Comparison of ENCODE assay signal across 9 cellular contexts in the genomic region with DNA sequence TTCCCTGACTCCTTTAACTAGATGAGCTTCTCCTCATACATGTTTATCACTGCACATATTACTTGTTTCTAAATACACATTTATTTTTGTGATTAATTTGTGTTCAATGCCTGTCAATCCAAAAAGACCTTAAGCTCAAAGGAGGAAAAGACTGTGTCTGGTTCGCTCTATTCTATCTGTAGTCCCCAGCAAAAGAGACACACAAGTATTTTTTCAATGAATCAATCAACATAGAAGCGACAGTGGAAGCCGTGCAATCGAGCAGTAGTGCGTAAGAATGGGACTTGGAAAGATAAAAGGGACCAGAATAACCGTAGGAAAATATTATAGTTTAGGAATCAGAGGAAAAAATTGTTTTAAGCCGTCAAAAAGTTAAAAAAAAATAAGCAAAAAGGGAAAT. TPM values are rescaled to one million over a fixed set of nuclear protein-coding genes. Genes with fewer than 3 reads are reported as not detected.
A peak's percentile ranks its signal among the peaks of the same experiment; 100 is the strongest.
DNase-seq lines count a peak whose midpoint lies in the region; ATAC-seq and TF ChIP-seq lines count a peak whose summit lies in the region.
"Had no signal": no experiment of that assay in that cellular context is flagged by ENCODE, and none has a peak within 500 bp of the region (broad histone marks: within the 10 kb centered on the region; RNA-seq: fewer than 3 reads in every experiment).

No MANE protein-coding gene starts in this region.

- peak overlapping the region; percentile 90 for H3K27ac ChIP-seq in CD4-positive, CD25-positive, alpha-beta regulatory T cell (ENCODE audit: insufficient read depth, low read length, poor library complexity, severe bottlenecking)
- H3K27ac ChIP-seq in KOPT-K1 (ENCODE audit: low read depth, low read length, poor library complexity, severe bottlenecking) = peak overlapping the region; percentile 89
- no peak overlapping the region for H3K27ac ChIP-seq in coronary artery

- DNase-seq in CD4-positive, CD25-positive, alpha-beta regulatory T cell = no peak
- DNase-seq in coronary artery (ENCODE audit: low spot score) (no peak), nephron progenitor cell (no peak), KBM-7 (no peak)
- DNase-seq: NCI-H2171 treated with DMSO at 0.1 percent for 48 hours had no signal

- no peaks in the 10 kb centered on the region for H3K36me3 ChIP-seq in CD4-positive, CD25-positive, alpha-beta regulatory T cell (ENCODE audit: control insufficient read depth, insufficient read depth, low read length)
- peaks cover 38% of the 10 kb centered on the region for H3K36me3 ChIP-seq in KOPT-K1 (ENCODE audit: insufficient read depth, low read length)

- peak overlapping the region; percentile 93 for H3K4me3 ChIP-seq in CD4-positive, CD25-positive, alpha-beta regulatory T cell (ENCODE audit: low read depth, low read length)
- H3K4me3 ChIP-seq in coronary artery = peak overlapping the region; percentile 78

- no peaks in the 10 kb centered on the region for H3K9me3 ChIP-seq in CD4-positive, CD25-positive, alpha-beta regulatory T cell (ENCODE audit: control insufficient read depth in 2 of 2, low read length in 2 of 2)
- no peaks in the 10 kb centered on the region for H3K9me3 ChIP-seq in KOPT-K1 (ENCODE audit: insufficient read depth, low read length, poor library complexity, severe bottlenecking)

- no peak for ATAC-seq in CD4-positive, CD25-positive, alpha-beta regulatory T cell (ENCODE audit: low read depth in 2 of 2)
- no peak for ATAC-seq in GM19397 (IDR thresholded peaks at IDR 0.05; ENCODE audit: unreplicated experiment)
- no peak for ATAC-seq in GM21619 (IDR thresholded peaks at IDR 0.05; ENCODE audit: unreplicated experiment)
- no peak for ATAC-seq in GM21786 (IDR thresholded peaks at IDR 0.05; ENCODE audit: unreplicated experiment)

- peaks cover 35% of the 10 kb centered on the region for H3K4me1 ChIP-seq in CD4-positive, CD25-positive, alpha-beta regulatory T cell (ENCODE audit: control insufficient read depth, insufficient read depth, low read length, poor library complexity, severe bottlenecking)

- no peaks in the 10 kb centered on the region for H3K27me3 Mint-ChIP-seq in CD4-positive, CD25-positive, alpha-beta regulatory T cell
- H3K27me3 Mint-ChIP-seq in nephron progenitor cell (ENCODE audit: low read depth, poor library complexity) = no peaks in the 10 kb centered on the region

- H3K9me3 Mint-ChIP-seq in CD4-positive, CD25-positive, alpha-beta regulatory T cell = peaks cover 0 to 2% (median 0%) of the 10 kb centered on the region in 7 donors
- H3K9me3 Mint-ChIP-seq in nephron progenitor cell = no peaks in the 10 kb centered on the region

- H3K27ac Mint-ChIP-seq in CD4-positive, CD25-positive, alpha-beta regulatory T cell = peak overlapping the region in 2 of 3 donors; percentile 88
- H3K27ac Mint-ChIP-seq in nephron progenitor cell = peak overlapping the region; percentile 94

- no peak for TF ChIP-seq CTCF in coronary artery (IDR thresholded peaks at IDR 0.05)
- no peak for TF ChIP-seq CTCF in nephron progenitor cell (IDR thresholded peaks at IDR 0.05)

- H3K4me1 Mint-ChIP-seq in CD4-positive, CD25-positive, alpha-beta regulatory T cell = peaks cover 38 to 56% (median 48%) of the 10 kb centered on the region in 4 donors
- peaks cover 51% of the 10 kb centered on the region for H3K4me1 Mint-ChIP-seq in nephron progenitor cell

- peak overlapping the region; percentile 89 to 99 (median 90) for H3K4me3 Mint-ChIP-seq in CD4-positive, CD25-positive, alpha-beta regulatory T cell
- H3K4me3 Mint-ChIP-seq in nephron progenitor cell = peak overlapping the region; percentile 88

- in situ Hi-C loops in KBM-7 (cut with MboI; ENCODE audit: low pct_unique_long_range_greater_than_20kb, low sequenced_read_pairs) = no loop called here

- H3K36me3 Mint-ChIP-seq in CD4-positive, CD25-positive, alpha-beta regulatory T cell = no peaks in the 10 kb centered on the region
- peaks cover 23% of the 10 kb centered on the region for H3K36me3 Mint-ChIP-seq in nephron progenitor cell (ENCODE audit: low read depth)

- no peaks in the 10 kb centered on the region for H3K27me3 ChIP-seq in CD4-positive, CD25-positive, alpha-beta regulatory T cell (ENCODE audit: control insufficient read depth, insufficient read depth, low read length)

RNA-seq across cellular contexts. Expression of gene WDHD1, which starts 1.0 kb away (rescaled TPM):
- 4.7 TPM for total RNA-seq in CD4-positive, CD25-positive, alpha-beta regulatory T cell
- polyA plus RNA-seq in CD4-positive, CD25-positive, alpha-beta regulatory T cell = 1 to 10 TPM; 1.7 to 3.3 (median 3.0) TPM

RNA-seq across cellular contexts. Expression of gene SOCS4, which starts 1.1 kb away (rescaled TPM):
- total RNA-seq in CD4-positive, CD25-positive, alpha-beta regulatory T cell = 28.5 TPM
- 1 to 10 TPM; 2.5 to 3.8 (median 2.7) TPM for polyA plus RNA-seq in CD4-positive, CD25-positive, alpha-beta regulatory T cell

RNA-seq across cellular contexts. Expression of gene MAPK1IP1L, which starts 25.5 kb away (rescaled TPM):
- 193 TPM for total RNA-seq in CD4-positive, CD25-positive, alpha-beta regulatory T cell
- 100 to 1,000 TPM in 2 of 4 donors, 10 to 100 TPM in 2; 97.1 to 129 (median 101) TPM for polyA plus RNA-seq in CD4-positive, CD25-positive, alpha-beta regulatory T cell

Comparison
In these comparisons a context has a peak if more than half of its experiments do, and no peak if none do; other contexts are left out.
1. H3K27ac ChIP-seq: peak in CD4-positive, CD25-positive, alpha-beta regulatory T cell (single experiment) and KOPT-K1 (single experiment); none in coronary artery (0 of 2).